Comparison of ENCODE assay signal across 1 cellular context in the genomic region with DNA sequence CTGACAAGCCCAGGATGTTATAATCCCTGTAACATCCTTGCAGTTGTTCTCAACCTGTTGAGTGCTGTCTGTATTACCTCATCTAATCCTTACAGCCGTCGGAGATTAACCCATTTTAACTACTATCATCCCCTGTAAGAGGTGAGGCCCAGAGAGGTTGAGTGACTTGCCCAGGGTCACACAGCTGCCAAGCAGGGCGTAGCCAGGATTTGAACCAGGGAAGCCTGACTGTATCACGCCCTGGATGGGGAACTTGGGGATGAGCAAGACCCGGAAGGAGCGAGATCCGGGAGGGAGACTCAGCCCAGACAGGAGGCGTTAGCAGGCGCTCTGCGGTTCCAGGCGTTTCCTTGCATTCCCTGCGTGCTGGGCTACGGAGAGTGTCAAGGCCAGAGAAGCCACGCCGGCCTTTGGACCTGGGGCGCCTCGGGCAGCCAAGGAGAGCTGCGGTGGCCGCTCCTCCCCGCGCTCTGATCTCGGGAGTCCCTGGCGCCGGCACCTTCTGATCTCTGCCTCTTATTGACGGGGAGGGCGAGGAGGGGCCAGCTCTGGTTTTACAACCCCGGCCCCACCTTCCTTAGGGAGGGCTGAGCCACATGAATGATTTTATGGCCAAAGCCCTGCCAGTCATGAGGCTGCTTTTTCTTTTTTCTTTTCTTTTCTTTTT.
A peak's percentile ranks its signal among the peaks of the same experiment; 100 is the strongest.
TF ChIP-seq lines count a peak whose summit lies in the region.

No MANE protein-coding gene starts in this region.

TF ChIP-seq in HepG2, 621 proteins besides CTCF, POLR2A, EP300 and RAD21 (continued from another document and continues in another):
- 0 out of 2 replicates have a peak, but pooled peaks have one; percentile 25 for TF ChIP-seq DNMT1 (CRISPR knock-in tag; IDR thresholded peaks at IDR 0.05)
- no peak for TF ChIP-seq ZNF207 (IDR thresholded peaks at IDR 0.05; ENCODE audit: borderline replicate concordance)
- TF ChIP-seq, protein P1, sequence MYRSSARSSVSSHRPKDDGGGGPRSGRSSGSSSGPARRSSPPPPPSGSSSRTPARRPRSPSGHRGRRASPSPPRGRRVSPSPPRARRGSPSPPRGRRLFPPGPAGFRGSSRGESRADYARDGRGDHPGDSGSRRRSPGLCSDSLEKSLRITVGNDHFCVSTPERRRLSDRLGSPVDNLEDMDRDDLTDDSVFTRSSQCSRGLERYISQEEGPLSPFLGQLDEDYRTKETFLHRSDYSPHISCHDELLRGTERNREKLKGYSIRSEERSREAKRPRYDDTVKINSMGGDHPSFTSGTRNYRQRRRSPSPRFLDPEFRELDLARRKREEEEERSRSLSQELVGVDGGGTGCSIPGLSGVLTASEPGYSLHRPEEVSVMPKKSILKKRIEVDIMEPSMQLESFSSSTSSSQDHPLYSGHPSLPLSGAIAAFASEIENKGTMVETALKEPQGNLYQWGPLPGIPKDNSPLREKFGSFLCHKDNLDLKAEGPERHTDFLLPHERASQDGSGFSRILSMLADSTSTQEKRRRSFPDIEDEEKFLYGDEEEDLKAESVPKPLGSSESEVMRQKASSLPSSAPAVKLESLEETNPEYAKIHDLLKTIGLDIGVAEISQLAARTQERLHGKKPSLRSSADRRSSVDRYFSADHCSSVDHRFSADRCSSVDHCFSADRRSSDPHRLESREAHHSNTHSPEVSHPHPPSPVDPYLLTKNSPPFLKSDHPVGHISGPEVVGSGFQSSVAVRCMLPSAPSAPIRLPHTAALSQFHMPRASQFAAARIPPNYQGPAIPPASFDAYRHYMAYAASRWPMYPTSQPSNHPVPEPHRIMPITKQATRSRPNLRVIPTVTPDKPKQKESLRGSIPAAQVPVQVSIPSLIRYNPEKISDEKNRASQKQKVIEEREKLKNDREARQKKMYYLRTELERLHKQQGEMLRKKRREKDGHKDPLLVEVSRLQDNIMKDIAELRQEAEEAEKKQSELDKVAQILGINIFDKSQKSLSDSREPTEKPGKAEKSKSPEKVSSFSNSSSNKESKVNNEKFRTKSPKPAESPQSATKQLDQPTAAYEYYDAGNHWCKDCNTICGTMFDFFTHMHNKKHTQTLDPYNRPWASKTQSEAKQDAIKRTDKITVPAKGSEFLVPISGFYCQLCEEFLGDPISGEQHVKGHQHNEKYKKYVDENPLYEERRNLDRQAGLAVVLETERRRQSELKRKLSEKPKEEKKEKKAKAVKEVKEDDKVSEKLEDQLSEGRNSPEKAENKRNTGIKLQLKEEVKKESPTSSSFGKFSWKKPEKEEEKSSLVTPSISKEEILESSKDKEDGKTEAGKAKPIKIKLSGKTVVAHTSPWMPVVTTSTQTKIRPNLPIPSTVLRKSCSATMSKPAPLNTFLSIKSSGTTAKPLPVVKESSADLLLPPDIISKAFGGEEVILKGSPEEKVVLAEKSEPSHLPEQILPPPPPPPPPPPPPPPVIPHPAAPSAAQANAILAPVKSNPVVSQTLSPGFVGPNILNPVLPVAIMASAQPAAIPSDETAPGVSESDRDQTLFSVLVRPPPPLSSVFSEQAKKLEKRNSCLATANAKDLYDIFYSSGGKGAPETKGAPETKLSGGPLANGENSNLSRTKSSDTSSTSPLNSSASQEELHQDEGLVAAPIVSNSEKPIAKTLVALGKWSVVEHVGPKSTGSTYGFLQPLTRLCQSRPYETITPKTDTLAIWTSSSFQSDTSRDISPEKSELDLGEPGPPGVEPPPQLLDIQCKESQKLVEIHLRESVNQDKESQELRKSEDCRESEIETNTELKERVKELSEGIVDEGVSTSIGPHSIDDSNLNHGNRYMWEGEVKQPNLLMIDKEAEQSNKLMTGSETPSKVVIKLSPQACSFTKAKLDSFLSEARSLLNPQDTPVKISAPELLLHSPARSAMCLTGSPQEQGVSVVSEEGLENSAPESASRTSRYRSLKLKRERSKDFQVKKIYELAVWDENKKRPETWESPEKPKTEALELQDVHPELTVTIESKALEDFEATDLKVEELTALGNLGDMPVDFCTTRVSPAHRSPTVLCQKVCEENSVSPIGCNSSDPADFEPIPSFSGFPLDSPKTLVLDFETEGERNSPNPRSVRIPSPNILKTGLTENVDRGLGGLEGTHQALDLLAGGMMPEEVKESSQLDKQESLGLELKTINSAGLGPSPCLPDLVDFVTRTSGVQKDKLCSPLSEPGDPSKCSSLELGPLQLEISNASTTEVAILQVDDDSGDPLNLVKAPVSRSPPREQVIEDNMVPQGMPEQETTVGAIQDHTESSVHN (CRISPR knock-in tag; IDR thresholded peaks at IDR 0.05): 0 out of 2 replicates have a peak, but pooled peaks have one; percentile 36
- TF ChIP-seq, protein P2, sequence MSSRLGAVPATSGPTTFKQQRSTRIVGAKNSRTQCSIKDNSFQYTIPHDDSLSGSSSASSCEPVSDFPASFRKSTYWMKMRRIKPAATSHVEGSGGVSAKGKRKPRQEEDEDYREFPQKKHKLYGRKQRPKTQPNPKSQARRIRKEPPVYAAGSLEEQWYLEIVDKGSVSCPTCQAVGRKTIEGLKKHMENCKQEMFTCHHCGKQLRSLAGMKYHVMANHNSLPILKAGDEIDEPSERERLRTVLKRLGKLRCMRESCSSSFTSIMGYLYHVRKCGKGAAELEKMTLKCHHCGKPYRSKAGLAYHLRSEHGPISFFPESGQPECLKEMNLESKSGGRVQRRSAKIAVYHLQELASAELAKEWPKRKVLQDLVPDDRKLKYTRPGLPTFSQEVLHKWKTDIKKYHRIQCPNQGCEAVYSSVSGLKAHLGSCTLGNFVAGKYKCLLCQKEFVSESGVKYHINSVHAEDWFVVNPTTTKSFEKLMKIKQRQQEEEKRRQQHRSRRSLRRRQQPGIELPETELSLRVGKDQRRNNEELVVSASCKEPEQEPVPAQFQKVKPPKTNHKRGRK (CRISPR knock-in tag; IDR thresholded peaks at IDR 0.05): no peak
- no peak; the same call in 1 of the 2 replicates for TF ChIP-seq ZBTB21 (CRISPR knock-in tag; IDR thresholded peaks at IDR 0.05)
- TF ChIP-seq, protein P3, sequence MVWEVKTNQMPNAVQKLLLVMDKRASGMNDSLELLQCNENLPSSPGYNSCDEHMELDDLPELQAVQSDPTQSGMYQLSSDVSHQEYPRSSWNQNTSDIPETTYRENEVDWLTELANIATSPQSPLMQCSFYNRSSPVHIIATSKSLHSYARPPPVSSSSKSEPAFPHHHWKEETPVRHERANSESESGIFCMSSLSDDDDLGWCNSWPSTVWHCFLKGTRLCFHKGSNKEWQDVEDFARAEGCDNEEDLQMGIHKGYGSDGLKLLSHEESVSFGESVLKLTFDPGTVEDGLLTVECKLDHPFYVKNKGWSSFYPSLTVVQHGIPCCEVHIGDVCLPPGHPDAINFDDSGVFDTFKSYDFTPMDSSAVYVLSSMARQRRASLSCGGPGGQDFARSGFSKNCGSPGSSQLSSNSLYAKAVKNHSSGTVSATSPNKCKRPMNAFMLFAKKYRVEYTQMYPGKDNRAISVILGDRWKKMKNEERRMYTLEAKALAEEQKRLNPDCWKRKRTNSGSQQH (CRISPR knock-in tag; IDR thresholded peaks at IDR 0.05; ENCODE audit: low read depth): 0 out of 2 replicates have a peak, but pooled peaks have one; percentile 30
- TF ChIP-seq, protein P4, sequence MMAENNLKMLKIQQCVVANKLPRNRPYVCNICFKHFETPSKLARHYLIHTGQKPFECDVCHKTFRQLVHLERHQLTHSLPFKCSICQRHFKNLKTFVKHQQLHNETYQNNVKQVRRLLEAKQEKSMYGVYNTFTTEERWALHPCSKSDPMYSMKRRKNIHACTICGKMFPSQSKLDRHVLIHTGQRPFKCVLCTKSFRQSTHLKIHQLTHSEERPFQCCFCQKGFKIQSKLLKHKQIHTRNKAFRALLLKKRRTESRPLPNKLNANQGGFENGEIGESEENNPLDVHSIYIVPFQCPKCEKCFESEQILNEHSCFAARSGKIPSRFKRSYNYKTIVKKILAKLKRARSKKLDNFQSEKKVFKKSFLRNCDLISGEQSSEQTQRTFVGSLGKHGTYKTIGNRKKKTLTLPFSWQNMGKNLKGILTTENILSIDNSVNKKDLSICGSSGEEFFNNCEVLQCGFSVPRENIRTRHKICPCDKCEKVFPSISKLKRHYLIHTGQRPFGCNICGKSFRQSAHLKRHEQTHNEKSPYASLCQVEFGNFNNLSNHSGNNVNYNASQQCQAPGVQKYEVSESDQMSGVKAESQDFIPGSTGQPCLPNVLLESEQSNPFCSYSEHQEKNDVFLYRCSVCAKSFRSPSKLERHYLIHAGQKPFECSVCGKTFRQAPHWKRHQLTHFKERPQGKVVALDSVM (CRISPR knock-in tag; IDR thresholded peaks at IDR 0.05): peak; percentile 82
- no peak for TF ChIP-seq HDAC6 (IDR thresholded peaks at IDR 0.05; ENCODE audit: low read depth, low read length)
- peak; percentile 81 for TF ChIP-seq TARDBP (CRISPR knock-in tag; IDR thresholded peaks at IDR 0.05)
- TF ChIP-seq HMGA1 (CRISPR knock-in tag; conservative IDR thresholded peaks at IDR 0.05): no peak
- TF ChIP-seq ZNF615 (CRISPR knock-in tag; IDR thresholded peaks at IDR 0.05; ENCODE audit: borderline replicate concordance): no peak
- TF ChIP-seq RORA (CRISPR knock-in tag; IDR thresholded peaks at IDR 0.05): no peak
- peak; percentile 98 for TF ChIP-seq HNF4G (IDR thresholded peaks at IDR 0.05; ENCODE audit: borderline replicate concordance, low read depth, low read length)
- peak; percentile 98 for TF ChIP-seq HNF4G (CRISPR knock-in tag; IDR thresholded peaks at IDR 0.05; ENCODE audit: borderline replicate concordance, low read depth)
- TF ChIP-seq, protein P5, sequence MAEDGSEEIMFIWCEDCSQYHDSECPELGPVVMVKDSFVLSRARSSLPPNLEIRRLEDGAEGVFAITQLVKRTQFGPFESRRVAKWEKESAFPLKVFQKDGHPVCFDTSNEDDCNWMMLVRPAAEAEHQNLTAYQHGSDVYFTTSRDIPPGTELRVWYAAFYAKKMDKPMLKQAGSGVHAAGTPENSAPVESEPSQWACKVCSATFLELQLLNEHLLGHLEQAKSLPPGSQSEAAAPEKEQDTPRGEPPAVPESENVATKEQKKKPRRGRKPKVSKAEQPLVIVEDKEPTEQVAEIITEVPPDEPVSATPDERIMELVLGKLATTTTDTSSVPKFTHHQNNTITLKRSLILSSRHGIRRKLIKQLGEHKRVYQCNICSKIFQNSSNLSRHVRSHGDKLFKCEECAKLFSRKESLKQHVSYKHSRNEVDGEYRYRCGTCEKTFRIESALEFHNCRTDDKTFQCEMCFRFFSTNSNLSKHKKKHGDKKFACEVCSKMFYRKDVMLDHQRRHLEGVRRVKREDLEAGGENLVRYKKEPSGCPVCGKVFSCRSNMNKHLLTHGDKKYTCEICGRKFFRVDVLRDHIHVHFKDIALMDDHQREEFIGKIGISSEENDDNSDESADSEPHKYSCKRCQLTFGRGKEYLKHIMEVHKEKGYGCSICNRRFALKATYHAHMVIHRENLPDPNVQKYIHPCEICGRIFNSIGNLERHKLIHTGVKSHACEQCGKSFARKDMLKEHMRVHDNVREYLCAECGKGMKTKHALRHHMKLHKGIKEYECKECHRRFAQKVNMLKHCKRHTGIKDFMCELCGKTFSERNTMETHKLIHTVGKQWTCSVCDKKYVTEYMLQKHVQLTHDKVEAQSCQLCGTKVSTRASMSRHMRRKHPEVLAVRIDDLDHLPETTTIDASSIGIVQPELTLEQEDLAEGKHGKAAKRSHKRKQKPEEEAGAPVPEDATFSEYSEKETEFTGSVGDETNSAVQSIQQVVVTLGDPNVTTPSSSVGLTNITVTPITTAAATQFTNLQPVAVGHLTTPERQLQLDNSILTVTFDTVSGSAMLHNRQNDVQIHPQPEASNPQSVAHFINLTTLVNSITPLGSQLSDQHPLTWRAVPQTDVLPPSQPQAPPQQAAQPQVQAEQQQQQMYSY (CRISPR knock-in tag; IDR thresholded peaks at IDR 0.05): peak; percentile 90
- no peak for TF ChIP-seq NFE2L1 (CRISPR knock-in tag; IDR thresholded peaks at IDR 0.05; ENCODE audit: borderline replicate concordance)
- TF ChIP-seq, protein P6, sequence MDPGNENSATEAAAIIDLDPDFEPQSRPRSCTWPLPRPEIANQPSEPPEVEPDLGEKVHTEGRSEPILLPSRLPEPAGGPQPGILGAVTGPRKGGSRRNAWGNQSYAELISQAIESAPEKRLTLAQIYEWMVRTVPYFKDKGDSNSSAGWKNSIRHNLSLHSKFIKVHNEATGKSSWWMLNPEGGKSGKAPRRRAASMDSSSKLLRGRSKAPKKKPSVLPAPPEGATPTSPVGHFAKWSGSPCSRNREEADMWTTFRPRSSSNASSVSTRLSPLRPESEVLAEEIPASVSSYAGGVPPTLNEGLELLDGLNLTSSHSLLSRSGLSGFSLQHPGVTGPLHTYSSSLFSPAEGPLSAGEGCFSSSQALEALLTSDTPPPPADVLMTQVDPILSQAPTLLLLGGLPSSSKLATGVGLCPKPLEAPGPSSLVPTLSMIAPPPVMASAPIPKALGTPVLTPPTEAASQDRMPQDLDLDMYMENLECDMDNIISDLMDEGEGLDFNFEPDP (CRISPR knock-in tag; conservative IDR thresholded peaks at IDR 0.05): no peak
- 0 out of 2 replicates have a peak, but pooled peaks have one; percentile 40 for TF ChIP-seq ZBTB3 (CRISPR knock-in tag; IDR thresholded peaks at IDR 0.05; ENCODE audit: borderline replicate concordance, low read depth)
- TF ChIP-seq XBP1 (CRISPR knock-in tag; IDR thresholded peaks at IDR 0.05): no peak
- peak; percentile 45; the same call in 1 of the 2 replicates for TF ChIP-seq KLF11 (CRISPR knock-in tag; IDR thresholded peaks at IDR 0.05)
- 0 out of 2 replicates have a peak, but pooled peaks have one; percentile 64 for TF ChIP-seq ZNF256 (CRISPR knock-in tag; conservative IDR thresholded peaks at IDR 0.05)
- peak; percentile 78; the same call in 1 of the 2 replicates for TF ChIP-seq TSC22D2 (CRISPR knock-in tag; IDR thresholded peaks at IDR 0.05; ENCODE audit: borderline replicate concordance)
- no peak; the same call in 1 of the 2 replicates for TF ChIP-seq STAT5B (CRISPR knock-in tag; IDR thresholded peaks at IDR 0.05)
- peak; percentile 74; the same call in 1 of the 2 replicates for TF ChIP-seq ZNF343 (CRISPR knock-in tag; IDR thresholded peaks at IDR 0.05)
- peak; percentile 70 for TF ChIP-seq SIX4 (CRISPR knock-in tag; IDR thresholded peaks at IDR 0.05)
- TF ChIP-seq NFE2 (CRISPR knock-in tag; IDR thresholded peaks at IDR 0.05): no peak
- no peak for TF ChIP-seq HCFC1 (IDR thresholded peaks at IDR 0.05; ENCODE audit: low read depth, low read length)
- TF ChIP-seq ZNF17 (CRISPR knock-in tag; IDR thresholded peaks at IDR 0.05): no peak
- no peak for TF ChIP-seq RFX1 (IDR thresholded peaks at IDR 0.05)
- TF ChIP-seq TOE1 (CRISPR knock-in tag; IDR thresholded peaks at IDR 0.05): no peak
- TF ChIP-seq ZNF891 (CRISPR knock-in tag; IDR thresholded peaks at IDR 0.05): no peak
- peak; percentile 80 for TF ChIP-seq PHF21A (CRISPR knock-in tag; IDR thresholded peaks at IDR 0.05)
- TF ChIP-seq KDM3A (CRISPR knock-in tag; IDR thresholded peaks at IDR 0.05; ENCODE audit: low read depth): peak; percentile 92
- no peak for TF ChIP-seq RBAK (CRISPR knock-in tag; IDR thresholded peaks at IDR 0.05)
- no peak for TF ChIP-seq ZIK1 (CRISPR knock-in tag; IDR thresholded peaks at IDR 0.05; ENCODE audit: borderline replicate concordance, low read depth)
- TF ChIP-seq, protein P7, sequence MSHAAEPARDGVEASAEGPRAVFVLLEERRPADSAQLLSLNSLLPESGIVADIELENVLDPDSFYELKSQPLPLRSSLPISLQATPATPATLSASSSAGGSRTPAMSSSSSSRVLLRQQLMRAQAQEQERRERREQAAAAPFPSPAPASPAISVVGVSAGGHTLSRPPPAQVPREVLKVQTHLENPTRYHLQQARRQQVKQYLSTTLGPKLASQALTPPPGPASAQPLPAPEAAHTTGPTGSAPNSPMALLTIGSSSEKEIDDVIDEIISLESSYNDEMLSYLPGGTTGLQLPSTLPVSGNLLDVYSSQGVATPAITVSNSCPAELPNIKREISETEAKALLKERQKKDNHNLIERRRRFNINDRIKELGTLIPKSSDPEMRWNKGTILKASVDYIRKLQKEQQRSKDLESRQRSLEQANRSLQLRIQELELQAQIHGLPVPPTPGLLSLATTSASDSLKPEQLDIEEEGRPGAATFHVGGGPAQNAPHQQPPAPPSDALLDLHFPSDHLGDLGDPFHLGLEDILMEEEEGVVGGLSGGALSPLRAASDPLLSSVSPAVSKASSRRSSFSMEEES (CRISPR knock-in tag; IDR thresholded peaks at IDR 0.05): peak; percentile 51
- 0 out of 2 replicates have a peak, but pooled peaks have one; percentile 29 for TF ChIP-seq ATF7-NPFF (CRISPR knock-in tag; IDR thresholded peaks at IDR 0.05; ENCODE audit: low read depth)
- peak; percentile 75 for TF ChIP-seq HMG20B (CRISPR knock-in tag; conservative IDR thresholded peaks at IDR 0.05)
